In genomic region chr15:93001881-93002280, GRCh38 we compare ENCODE assay signal across 13 cellular contexts.
A peak's percentile ranks its signal among the peaks of the same experiment; 100 is the strongest.
DNase-seq lines count a peak whose midpoint lies in the region; ATAC-seq and TF ChIP-seq lines count a peak whose summit lies in the region.
"Had no signal": no experiment of that assay in that cellular context is flagged by ENCODE, and none has a peak within 500 bp of the region (broad histone marks: within the 10 kb centered on the region; RNA-seq: fewer than 3 reads in every experiment).

No MANE protein-coding gene starts in this region.

- intact Hi-C loops in left ventricle myocardium inferior (cut with micrococcal nuclease) (no loop called here), cardiac septum (cut with DNase I) (no loop called here), Panc1 (cut with micrococcal nuclease; ENCODE audit: unreplicated experiment) (no loop called here)

- in situ Hi-C loops in Panc1 (cut with HindIII; ENCODE audit: low pct_unique_long_range_greater_than_20kb, low sequenced_read_pairs): no loop called here

- BruUV-seq in Panc1 (replicated peaks; lab: Mats Ljungman, UMichigan): no TSS peak

- H3K4me1 ChIP-seq in left ventricle myocardium inferior (no peaks in the 10 kb centered on the region), Panc1 (ENCODE audit: control insufficient read depth, insufficient read depth, low read length) (no peaks in the 10 kb centered on the region)

- H3K9me3 ChIP-seq in left ventricle myocardium inferior (replicated peaks) (no peaks in the 10 kb centered on the region), Panc1 (ENCODE audit: control insufficient read depth, insufficient read depth, low read depth, low read length) (no peaks in the 10 kb centered on the region)

- no peak for DNase-seq in left ventricle myocardium inferior
- no peak for DNase-seq in cardiac septum (ENCODE audit: low spot score)
- no peak for DNase-seq in Panc1 (ENCODE audit: low read depth, low spot score)
- peak; percentile 26 for DNase-seq in fibroblast of pulmonary artery (ENCODE audit: low read depth)
- DNase-seq in stromal cell of bone marrow (ENCODE audit: low read depth): peak; percentile 7
- no peak for DNase-seq in SHP77 treated with DMSO at 0.1 percent for 48 hours (lab: John Stamatoyannopoulos, UW)
- no peak for DNase-seq in pons (ENCODE audit: low spot score)
- no peak for DNase-seq in NCI-H345 treated with DMSO at 0.1 percent for 48 hours (lab: John Stamatoyannopoulos, UW; ENCODE audit: unreplicated experiment)
- DNase-seq: CD8-positive, alpha-beta T cell; H7; hippocampal formation; mesenchymal stem cell; NCI-H2171 had no signal

- CTCF ChIA-PET in Panc1 (lab: Charles Lee): no interaction called here

- TF ChIP-seq CTCF in left ventricle myocardium inferior (IDR thresholded peaks at IDR 0.05; ENCODE audit: borderline replicate concordance) (peak; percentile 35), Panc1 (IDR thresholded peaks at IDR 0.05) (no peak; the same call in 1 of the 2 replicates), fibroblast of pulmonary artery (IDR thresholded peaks at IDR 0.05; ENCODE audit: low read length, missing control alignments) (no peak)

- H3K27me3 ChIP-seq in left ventricle myocardium inferior (ENCODE audit: low read depth) (no peaks in the 10 kb centered on the region), Panc1 (ENCODE audit: control insufficient read depth, insufficient read depth, low read length) (no peaks in the 10 kb centered on the region)

- H3K36me3 ChIP-seq in left ventricle myocardium inferior: peaks cover 100% of the 10 kb centered on the region
- H3K36me3 ChIP-seq in Panc1 (ENCODE audit: control insufficient read depth, insufficient read depth, low read length): peaks cover 72% of the 10 kb centered on the region

- H3K27ac ChIP-seq in left ventricle myocardium inferior (replicated peaks) (no peak overlapping the region), Panc1 (ENCODE audit: low read length) (no peak overlapping the region)

- ATAC-seq in Panc1: peak; percentile 61; the same call in 1 of the 2 replicates
- ATAC-seq: CD8-positive, alpha-beta T cell had no signal

- POLR2A ChIA-PET in Panc1 (lab: Charles Lee): no interaction called here

- H3K4me3 ChIP-seq in left ventricle myocardium inferior: no peak overlapping the region
- no peak overlapping the region for H3K4me3 ChIP-seq in Panc1 (ENCODE audit: low read depth in 2 of 2, low read length in 2 of 2)
- H3K4me3 ChIP-seq in fibroblast of pulmonary artery (replicated peaks; ENCODE audit: low read depth, low read length): no peak overlapping the region

Comparison
In these comparisons a context has a peak if more than half of its experiments do, and no peak if none do; other contexts are left out.
1. DNase-seq: peak in fibroblast of pulmonary artery (single experiment) and stromal cell of bone marrow (single experiment); none in left ventricle myocardium inferior (single experiment), cardiac septum (single experiment), Panc1 (single experiment), SHP77 treated with DMSO at 0.1 percent for 48 hours (single experiment), pons (single experiment) and NCI-H345 treated with DMSO at 0.1 percent for 48 hours (single experiment).